In genomic region chr17:33874617-33875060, GRCh38 we compare ENCODE assay signal across 1 cellular context.
TF ChIP-seq lines count a peak whose summit lies in the region.

No MANE protein-coding gene starts in this region.

TF ChIP-seq in K562, 482 proteins besides CTCF, POLR2A, EP300 and RAD21 (continued from another document and continues in another):
- TF ChIP-seq SMAD1 (IDR thresholded peaks at IDR 0.05; ENCODE audit: low read depth, low read length, partially characterized antibody) = peak; percentile 86
- peak; percentile 17 for TF ChIP-seq PRDM10 (IDR thresholded peaks at IDR 0.05; ENCODE audit: partially characterized antibody)
- no peak for TF ChIP-seq MBD1 (CRISPR knock-in tag; IDR thresholded peaks at IDR 0.05)
- TF ChIP-seq HDAC3 (IDR thresholded peaks at IDR 0.05; ENCODE audit: borderline replicate concordance, partially characterized antibody) = peak; percentile 70
- TF ChIP-seq CREB5 (CRISPR knock-in tag; IDR thresholded peaks at IDR 0.05) = no peak
- TF ChIP-seq ID3 (CRISPR knock-in tag; IDR thresholded peaks at IDR 0.05) = no peak
- peak; percentile 60; the same call in 1 of the 2 replicates for TF ChIP-seq ID3 (tag; IDR thresholded peaks at IDR 0.05)
- 0 out of 2 replicates have a peak, but pooled peaks have one; percentile 34 for TF ChIP-seq SP1 (CRISPR knock-in tag; IDR thresholded peaks at IDR 0.05)
- 0 out of 2 replicates have a peak, but pooled peaks have one; percentile 47 for TF ChIP-seq PML (IDR thresholded peaks at IDR 0.05; ENCODE audit: low read length)
- peak; percentile 81 for TF ChIP-seq DMBX1 (CRISPR knock-in tag; IDR thresholded peaks at IDR 0.05; ENCODE audit: borderline replicate concordance)
- no peak for TF ChIP-seq ZSCAN32 (CRISPR knock-in tag; IDR thresholded peaks at IDR 0.05)
- 0 out of 2 replicates have a peak, but pooled peaks have one; percentile 45 for TF ChIP-seq LCOR (CRISPR knock-in tag; IDR thresholded peaks at IDR 0.05)
- TF ChIP-seq MITF (IDR thresholded peaks at IDR 0.05) = peak; percentile 69; the same call in 1 of the 2 replicates
- peak; percentile 86 to 93 for TF ChIP-seq MNT (conservative IDR thresholded peaks at IDR 0.05)
- TF ChIP-seq HLTF (IDR thresholded peaks at IDR 0.05) = peak; percentile 85
- TF ChIP-seq PRMT5 (CRISPR knock-in tag; IDR thresholded peaks at IDR 0.05) = no peak
- no peak for TF ChIP-seq ZNF232 (CRISPR knock-in tag; IDR thresholded peaks at IDR 0.05)
- peak; percentile 68 for TF ChIP-seq NKRF (IDR thresholded peaks at IDR 0.05; ENCODE audit: borderline replicate concordance)
- no peak for TF ChIP-seq RFX7 (CRISPR knock-in tag; IDR thresholded peaks at IDR 0.05)
- peak; percentile 97 for TF ChIP-seq HDAC2 (IDR thresholded peaks at IDR 0.05)
- no peak for TF ChIP-seq ZNF77 (CRISPR knock-in tag; IDR thresholded peaks at IDR 0.05)
- peak; percentile 100 for TF ChIP-seq CTBP1 (IDR thresholded peaks at IDR 0.05; ENCODE audit: borderline replicate concordance)
- peak in 1 of 2 experiments; percentile 37; a peak in 1 of 4 replicates for TF ChIP-seq ZNF639 (CRISPR knock-in tag; conservative IDR thresholded peaks at IDR 0.05 in 1 of 2, IDR thresholded peaks at IDR 0.05 in 1 of 2)
- TF ChIP-seq NR2C2 (CRISPR knock-in tag; IDR thresholded peaks at IDR 0.05) = no peak
- 0 out of 2 replicates have a peak, but pooled peaks have one; percentile 14 for TF ChIP-seq NR2C2 (tag; IDR thresholded peaks at IDR 0.05)
- TF ChIP-seq RREB1 (CRISPR knock-in tag; IDR thresholded peaks at IDR 0.05) = peak; percentile 95
- TF ChIP-seq TFAP4 (CRISPR knock-in tag; IDR thresholded peaks at IDR 0.05; ENCODE audit: borderline replicate concordance) = peak; percentile 49; the same call in 1 of the 2 replicates
- TF ChIP-seq FOSL1 (tag; conservative IDR thresholded peaks at IDR 0.05) = peak; percentile 74
- peak; percentile 65 for TF ChIP-seq GATA2 (CRISPR knock-in tag; IDR thresholded peaks at IDR 0.05)
- peak; percentile 73 for TF ChIP-seq NFIX (CRISPR knock-in tag; IDR thresholded peaks at IDR 0.05; ENCODE audit: low read depth)
- TF ChIP-seq ZNF512 (tag; IDR thresholded peaks at IDR 0.05) = no peak
- TF ChIP-seq SMARCA5 (IDR thresholded peaks at IDR 0.05) = no peak
- TF ChIP-seq LARP7 (IDR thresholded peaks at IDR 0.05) = peak; percentile 51; the same call in 1 of the 2 replicates
- peak; percentile 60 to 77; a peak in 3 of 4 replicates for TF ChIP-seq TRIM24 (IDR thresholded peaks at IDR 0.05)
- no peak for TF ChIP-seq ZNF830 (CRISPR knock-in tag; IDR thresholded peaks at IDR 0.05)
